31 cellular contexts compared by ENCODE assay signal in the genomic region with DNA sequence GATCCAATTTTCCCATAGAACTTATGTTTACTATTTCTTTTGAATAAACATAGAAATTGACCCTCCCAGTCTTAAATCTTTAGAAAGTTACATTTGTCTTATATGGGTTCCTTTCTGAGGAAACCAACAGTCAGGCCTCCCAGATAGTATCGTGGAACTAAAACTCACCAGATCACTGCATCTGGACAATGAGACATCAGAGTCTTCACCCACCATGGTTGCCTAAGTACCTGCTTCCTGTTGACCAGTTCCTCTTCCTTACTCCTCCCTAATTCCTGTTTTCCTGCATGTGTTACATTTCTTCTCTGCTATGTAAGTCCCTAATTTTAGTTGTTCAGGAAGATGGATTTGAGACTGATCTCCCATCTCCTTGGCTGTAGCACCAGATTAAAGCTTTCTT.
"Had no signal": no experiment of that assay in that cellular context is flagged by ENCODE, and none has a peak within 500 bp of the region (broad histone marks: within the 10 kb centered on the region; RNA-seq: fewer than 3 reads in every experiment).

No MANE protein-coding gene starts in this region.

- H3K4me1 Mint-ChIP-seq: activated CD4-positive, alpha-beta T cell treated with anti-CD3 and anti-CD28 coated beads, Interleukin-2, amount 10 ng/mL, durations not matched to agents 24 days and 14 days; activated naive CD8-positive, alpha-beta T cell treated with anti-CD3 and anti-CD28 coated beads for 36 hours had no signal

- H3K4me3 Mint-ChIP-seq: activated CD4-positive, alpha-beta memory T cell treated with anti-CD3 and anti-CD28 coated beads for 36 hours; activated CD4-positive, alpha-beta T cell treated with anti-CD3 and anti-CD28 coated beads, Interleukin-2, amount 10 ng/mL, durations not matched to agents 24 days and 14 days; activated naive CD4-positive, alpha-beta T cell treated with anti-CD3 and anti-CD28 coated beads for 36 hours; activated naive CD8-positive, alpha-beta T cell treated with anti-CD3 and anti-CD28 coated beads for 36 hours; activated T-helper 1 cell treated with anti-CD3 and anti-CD28 coated beads, Interleukin-12 subunit alpha, Interleukin-12 subunit beta, Interleukin-2, Interleukin-4 antibody, amounts not matched to agents 30 ng/mL and 10 ng/mL and 1 ng/mL, durations not matched to agents 14 hours and 24 hours and 36 hours; brain; natural killer cell treated with Interleukin-12 subunit alpha and Interleukin-12 subunit beta and Interleukin-15 and Interleukin-18, amount 100 ng/mL, for 72 hours; stimulated activated naive B cell treated with anti-CD40 and anti-IgM and Interleukin-4, amounts not matched to agents 10 μg/mL and 1 μg/mL and 100 μg/mL, for 72 hours had no signal

- H3K4me1 ChIP-seq: adrenal gland, ascending aorta, colonic mucosa, gastrocnemius medialis, left lung, right atrium auricular region, stomach, thyroid gland, upper lobe of left lung had no signal

- H3K9me3 ChIP-seq: adrenal gland, ascending aorta, colonic mucosa, gastrocnemius medialis, left lung, mucosa of descending colon, right atrium auricular region, stomach, thyroid gland, upper lobe of left lung had no signal

- DNase-seq: activated CD4-positive, alpha-beta memory T cell treated with anti-CD3 and anti-CD28 coated beads for 36 hours; activated CD4-positive, alpha-beta T cell treated with anti-CD3 and anti-CD28 coated beads, Interleukin-2, amount 10 ng/mL, durations not matched to agents 24 days and 14 days; activated CD4-positive, CD25-positive, alpha-beta regulatory T cell treated with anti-CD3 and anti-CD28 coated beads, Interleukin-2, amount 50 U/mL, for 72 hours; activated CD8-positive, alpha-beta memory T cell treated with anti-CD3 and anti-CD28 coated beads, Interleukin-2, amount 50 U/mL, for 4 hours; activated effector memory CD4-positive, alpha-beta T cell treated with anti-CD3 and anti-CD28 coated beads, Interleukin-2, amount 50 U/mL, for 16 hours; activated naive CD4-positive, alpha-beta T cell treated with anti-CD3 and anti-CD28 coated beads for 36 hours; activated naive CD8-positive, alpha-beta T cell treated with anti-CD3 and anti-CD28 coated beads for 36 hours; activated T-cell treated with anti-CD3 and anti-CD28 coated beads, Interleukin-2, amount 50 U/mL, for 1 hour; adrenal gland; cerebellar nuclear complex; colonic mucosa; dorsolateral prefrontal cortex; effector memory CD4-positive, alpha-beta T cell; erythroblast; gastrocnemius medialis; glutamatergic neuron; left lung; mucosa of descending colon; stimulated activated CD4-positive, alpha-beta T cell treated with anti-CD3 and anti-CD28 coated beads, Interleukin-1b, Interleukin-23, amount 100 ng/mL, for 48 hours; stimulated activated naive B cell treated with anti-CD40 and anti-IgM and Interleukin-4, amounts not matched to agents 10 μg/mL and 1 μg/mL and 100 μg/mL, for 72 hours; stomach; thyroid gland; upper lobe of left lung had no signal

- H3K36me3 Mint-ChIP-seq: activated CD4-positive, alpha-beta memory T cell treated with anti-CD3 and anti-CD28 coated beads for 36 hours; activated naive CD8-positive, alpha-beta T cell treated with anti-CD3 and anti-CD28 coated beads for 36 hours; brain; natural killer cell treated with Interleukin-12 subunit alpha and Interleukin-12 subunit beta and Interleukin-15 and Interleukin-18, amount 100 ng/mL, for 72 hours; stimulated activated naive B cell treated with anti-CD40 and anti-IgM and Interleukin-4, amounts not matched to agents 10 μg/mL and 1 μg/mL and 100 μg/mL, for 72 hours had no signal

- H3K4me3 ChIP-seq: adrenal gland, ascending aorta, cardiac muscle cell, colonic mucosa, dorsolateral prefrontal cortex, gastrocnemius medialis, left lung, lung, mucosa of descending colon, right atrium auricular region, smooth muscle cell, stomach, thyroid gland, upper lobe of left lung had no signal

- ATAC-seq: gastrocnemius medialis; left lung; mucosa of descending colon; natural killer cell treated with Interleukin-12 subunit alpha and Interleukin-12 subunit beta and Interleukin-15 and Interleukin-18, amount 100 ng/mL, for 72 hours; stimulated activated naive B cell treated with anti-CD40 and anti-IgM and Interleukin-4, amounts not matched to agents 10 μg/mL and 1 μg/mL and 100 μg/mL, for 72 hours had no signal

- H3K27me3 Mint-ChIP-seq: activated naive CD8-positive, alpha-beta T cell treated with anti-CD3 and anti-CD28 coated beads for 36 hours; brain; stimulated activated naive B cell treated with anti-CD40 and anti-IgM and Interleukin-4, amounts not matched to agents 10 μg/mL and 1 μg/mL and 100 μg/mL, for 72 hours had no signal

- H3K27ac ChIP-seq: adrenal gland, ascending aorta, cardiac muscle cell, colonic mucosa, dorsolateral prefrontal cortex, gastrocnemius medialis, left lung, right atrium auricular region, stomach, thyroid gland, upper lobe of left lung had no signal

- H3K36me3 ChIP-seq: adrenal gland, ascending aorta, cardiac muscle cell, colonic mucosa, gastrocnemius medialis, left lung, right atrium auricular region, stomach, thyroid gland, upper lobe of left lung had no signal

- H3K27me3 ChIP-seq: adrenal gland, ascending aorta, colonic mucosa, dorsolateral prefrontal cortex, gastrocnemius medialis, left lung, right atrium auricular region, stomach, upper lobe of left lung had no signal

- H3K27ac Mint-ChIP-seq: activated CD4-positive, alpha-beta memory T cell treated with anti-CD3 and anti-CD28 coated beads for 36 hours; activated CD4-positive, alpha-beta T cell treated with anti-CD3 and anti-CD28 coated beads, Interleukin-2, amount 10 ng/mL, durations not matched to agents 24 days and 14 days; activated naive CD4-positive, alpha-beta T cell treated with anti-CD3 and anti-CD28 coated beads for 36 hours; activated naive CD8-positive, alpha-beta T cell treated with anti-CD3 and anti-CD28 coated beads for 36 hours; activated T-helper 1 cell treated with anti-CD3 and anti-CD28 coated beads, Interleukin-12 subunit alpha, Interleukin-12 subunit beta, Interleukin-2, Interleukin-4 antibody, amounts not matched to agents 30 ng/mL and 10 ng/mL and 1 ng/mL, durations not matched to agents 14 hours and 24 hours and 36 hours; brain; natural killer cell treated with Interleukin-12 subunit alpha and Interleukin-12 subunit beta and Interleukin-15 and Interleukin-18, amount 100 ng/mL, for 72 hours; stimulated activated naive B cell treated with anti-CD40 and anti-IgM and Interleukin-4, amounts not matched to agents 10 μg/mL and 1 μg/mL and 100 μg/mL, for 72 hours had no signal

- H3K9me3 Mint-ChIP-seq: activated CD4-positive, alpha-beta memory T cell treated with anti-CD3 and anti-CD28 coated beads for 36 hours; activated CD4-positive, alpha-beta T cell treated with anti-CD3 and anti-CD28 coated beads, Interleukin-2, amount 10 ng/mL, durations not matched to agents 24 days and 14 days; activated naive CD4-positive, alpha-beta T cell treated with anti-CD3 and anti-CD28 coated beads for 36 hours; activated naive CD8-positive, alpha-beta T cell treated with anti-CD3 and anti-CD28 coated beads for 36 hours; activated T-helper 1 cell treated with anti-CD3 and anti-CD28 coated beads, Interleukin-12 subunit alpha, Interleukin-12 subunit beta, Interleukin-2, Interleukin-4 antibody, amounts not matched to agents 30 ng/mL and 10 ng/mL and 1 ng/mL, durations not matched to agents 14 hours and 24 hours and 36 hours; brain; natural killer cell treated with Interleukin-12 subunit alpha and Interleukin-12 subunit beta and Interleukin-15 and Interleukin-18, amount 100 ng/mL, for 72 hours had no signal
